14 cellular contexts compared by ENCODE assay signal in genomic region chr3:121477589-121477988, GRCh38.
DNase-seq lines count a peak whose midpoint lies in the region; ATAC-seq and TF ChIP-seq lines count a peak whose summit lies in the region.
"Had no signal": no experiment of that assay in that cellular context is flagged by ENCODE, and none has a peak within 500 bp of the region (broad histone marks: within the 10 kb centered on the region; RNA-seq: fewer than 3 reads in every experiment).

No MANE protein-coding gene starts in this region.

- no peak overlapping the region for H3K27ac Mint-ChIP-seq in naive thymus-derived CD4-positive, alpha-beta T cell
- H3K27ac Mint-ChIP-seq: activated CD8-positive, alpha-beta memory T cell treated with anti-CD3 and anti-CD28 coated beads, Interleukin-2, amount 10 ng/mL, durations not matched to agents 7 days and 5 days; WTC11 had no signal

- H3K9me3 Mint-ChIP-seq in naive thymus-derived CD4-positive, alpha-beta T cell = no peaks in the 10 kb centered on the region
- H3K9me3 Mint-ChIP-seq: WTC11 had no signal

- no peak overlapping the region for H3K4me3 Mint-ChIP-seq in naive thymus-derived CD4-positive, alpha-beta T cell
- H3K4me3 Mint-ChIP-seq: activated CD8-positive, alpha-beta memory T cell treated with anti-CD3 and anti-CD28 coated beads, Interleukin-2, amount 10 ng/mL, durations not matched to agents 7 days and 5 days; WTC11 had no signal

- H3K4me1 ChIP-seq in A673 (ENCODE audit: insufficient read depth, low read length, poor library complexity, severe bottlenecking) = peaks cover 2% of the 10 kb centered on the region
- H3K4me1 ChIP-seq in naive thymus-derived CD4-positive, alpha-beta T cell (ENCODE audit: control insufficient read depth in 2 of 2, insufficient read depth in 2 of 2, low read length in 2 of 2) = no peaks in the 10 kb centered on the region
- H3K4me1 ChIP-seq: pancreas had no signal

- peak; percentile 21 for DNase-seq in A673 (ENCODE audit: low spot score)
- DNase-seq in HK-2 (ENCODE audit: unreplicated experiment) = peak; percentile 17
- DNase-seq in astrocyte of the hippocampus (ENCODE audit: low read depth, low spot score) = peak; percentile 83
- peak; percentile 4 for DNase-seq in glomerular visceral epithelial cell (ENCODE audit: extremely low spot score)
- DNase-seq in D341Med (ENCODE audit: low spot score) = no peak
- no peak for DNase-seq in germinal center (ENCODE audit: low spot score)
- no peak for DNase-seq in naive thymus-derived CD4-positive, alpha-beta T cell
- no peak for DNase-seq in NCI-H82 treated with DMSO at 0.1 percent for 48 hours (lab: John Stamatoyannopoulos, UW; ENCODE audit: unreplicated experiment)
- DNase-seq: 8988T; activated CD8-positive, alpha-beta memory T cell treated with anti-CD3 and anti-CD28 coated beads, Interleukin-2, amount 10 ng/mL, durations not matched to agents 7 days and 5 days; activated naive CD4-positive, alpha-beta T cell treated with anti-CD3 and anti-CD28 coated beads, Interleukin-2, amount 50 U/mL, for 16 hours; NCI-H1417; pancreas had no signal

- no peak for ATAC-seq in naive thymus-derived CD4-positive, alpha-beta T cell
- ATAC-seq: activated CD8-positive, alpha-beta memory T cell treated with anti-CD3 and anti-CD28 coated beads, Interleukin-2, amount 10 ng/mL, durations not matched to agents 7 days and 5 days; pancreas; WTC11 had no signal

- no TSS peak for BruUV-seq in A673 (replicated peaks; lab: Mats Ljungman, UMichigan)

- H3K27me3 ChIP-seq in A673 (replicated peaks; ENCODE audit: insufficient read depth, low read depth, low read length, poor library complexity) = no peaks in the 10 kb centered on the region
- no peaks in the 10 kb centered on the region for H3K27me3 ChIP-seq in naive thymus-derived CD4-positive, alpha-beta T cell (ENCODE audit: control insufficient read depth in 2 of 2, insufficient read depth in 2 of 2, low read length in 2 of 2)
- H3K27me3 ChIP-seq: pancreas had no signal

- POLR2A ChIA-PET in A673 (lab: Charles Lee; ENCODE audit: low non-redundant PET) = no interaction called here
- POLR2A ChIA-PET in naive thymus-derived CD4-positive, alpha-beta T cell (lab: Charles Lee) = no interaction called here

- peaks cover 0 to 9% (median 0%) of the 10 kb centered on the region in 7 donors for H3K4me1 Mint-ChIP-seq in naive thymus-derived CD4-positive, alpha-beta T cell
- H3K4me1 Mint-ChIP-seq: WTC11 had no signal

- peaks cover 0 to 32% (median 0%) of the 10 kb centered on the region in 5 donors for H3K36me3 Mint-ChIP-seq in naive thymus-derived CD4-positive, alpha-beta T cell

- no peak overlapping the region for H3K27ac ChIP-seq in A673 (ENCODE audit: low read depth, low read length, poor library complexity, severe bottlenecking)
- no peak overlapping the region for H3K27ac ChIP-seq in naive thymus-derived CD4-positive, alpha-beta T cell (ENCODE audit: low read depth, low read length)
- H3K27ac ChIP-seq: pancreas had no signal

- H3K9me3 ChIP-seq in A673 (ENCODE audit: low read depth, low read length, poor library complexity, severe bottlenecking) = no peaks in the 10 kb centered on the region
- no peaks in the 10 kb centered on the region for H3K9me3 ChIP-seq in naive thymus-derived CD4-positive, alpha-beta T cell (ENCODE audit: control insufficient read depth in 2 of 3, low read length in 3 of 3)
- H3K9me3 ChIP-seq: pancreas had no signal

- H3K4me3 ChIP-seq in A673 (ENCODE audit: low read depth, low read length, poor library complexity, severe bottlenecking) = no peak overlapping the region
- no peak overlapping the region for H3K4me3 ChIP-seq in naive thymus-derived CD4-positive, alpha-beta T cell (ENCODE audit: low read length)
- H3K4me3 ChIP-seq: pancreas had no signal

- CTCF ChIA-PET in A673 (lab: Charles Lee) = no interaction called here
- CTCF ChIA-PET in naive thymus-derived CD4-positive, alpha-beta T cell (lab: Charles Lee) = no interaction called here

- H3K36me3 ChIP-seq in A673 (ENCODE audit: insufficient read depth, low read length, poor library complexity, severe bottlenecking) = peaks cover 42% of the 10 kb centered on the region
- no peaks in the 10 kb centered on the region for H3K36me3 ChIP-seq in naive thymus-derived CD4-positive, alpha-beta T cell (ENCODE audit: control insufficient read depth in 2 of 3, insufficient read depth in 3 of 3, low read length in 3 of 3)
- H3K36me3 ChIP-seq: pancreas had no signal

- intact Hi-C loops in A673 (cut with micrococcal nuclease; ENCODE audit: unreplicated experiment) = no loop called here
- intact Hi-C loops in naive thymus-derived CD4-positive, alpha-beta T cell (cut with micrococcal nuclease) = no loop called here

- no peaks in the 10 kb centered on the region for H3K27me3 Mint-ChIP-seq in naive thymus-derived CD4-positive, alpha-beta T cell
- H3K27me3 Mint-ChIP-seq: activated CD8-positive, alpha-beta memory T cell treated with anti-CD3 and anti-CD28 coated beads, Interleukin-2, amount 10 ng/mL, durations not matched to agents 7 days and 5 days had no signal

- no peak for TF ChIP-seq CTCF in A673 (conservative IDR thresholded peaks at IDR 0.05; ENCODE audit: low read depth, low read length)

Comparison
In these comparisons a context has a peak if more than half of its experiments do, and no peak if none do; other contexts are left out.
1. DNase-seq: peak in A673 (single experiment), HK-2 (single experiment), astrocyte of the hippocampus (single experiment) and glomerular visceral epithelial cell (single experiment); none in D341Med (single experiment), germinal center (single experiment), naive thymus-derived CD4-positive, alpha-beta T cell (0 of 9) and NCI-H82 treated with DMSO at 0.1 percent for 48 hours (single experiment).